Comparison of ENCODE assay signal across 1 cellular context in genomic region chr7:130912910-130913720, GRCh38.
TF ChIP-seq lines count a peak whose summit lies in the region.

No MANE protein-coding gene starts in this region.

TF ChIP-seq in K562, 482 proteins besides CTCF, POLR2A, EP300 and RAD21 (continued from another document and continues in another):
- TF ChIP-seq TAF1 (IDR thresholded peaks at IDR 0.05; ENCODE audit: control insufficient read depth, extremely low read depth, insufficient read depth, low read length, severe bottlenecking) = peak; percentile 2
- no peak for TF ChIP-seq ZNF354B (CRISPR knock-in tag; IDR thresholded peaks at IDR 0.05)
- TF ChIP-seq FOXO4 (CRISPR knock-in tag; IDR thresholded peaks at IDR 0.05) = no peak
- no peak for TF ChIP-seq PRDM10 (IDR thresholded peaks at IDR 0.05; ENCODE audit: partially characterized antibody)
- TF ChIP-seq RBBP5 (IDR thresholded peaks at IDR 0.05; ENCODE audit: borderline replicate concordance, insufficient read depth, low read length, poor library complexity, severe bottlenecking) = no peak
- TF ChIP-seq ZMIZ1 (IDR thresholded peaks at IDR 0.05; ENCODE audit: low read depth in 2 of 2, low read length in 2 of 2) = no peak
- no peak for TF ChIP-seq ZFX (CRISPR knock-in tag; IDR thresholded peaks at IDR 0.05)
- TF ChIP-seq SRF (CRISPR knock-in tag; IDR thresholded peaks at IDR 0.05) = no peak
- peak; percentile 45 for TF ChIP-seq EGR1 (conservative IDR thresholded peaks at IDR 0.05)
- no peak for TF ChIP-seq ZNF512 (tag; IDR thresholded peaks at IDR 0.05)
- TF ChIP-seq C11orf30 (IDR thresholded peaks at IDR 0.05; ENCODE audit: low read depth) = no peak
- peak; percentile 39; the same call in 1 of the 2 replicates for TF ChIP-seq MEF2D (tag; conservative IDR thresholded peaks at IDR 0.05; ENCODE audit: low read depth)
- TF ChIP-seq TGIF2 (CRISPR knock-in tag; IDR thresholded peaks at IDR 0.05) = no peak
- no peak for TF ChIP-seq TRIM24 (IDR thresholded peaks at IDR 0.05)
- peak; percentile 87; the same call in 1 of the 2 replicates for TF ChIP-seq ZNF395 (CRISPR knock-in tag; IDR thresholded peaks at IDR 0.05)
- peak; percentile 49 for TF ChIP-seq TAF7 (tag; IDR thresholded peaks at IDR 0.05)
- no peak for TF ChIP-seq NFE2 (IDR thresholded peaks at IDR 0.05; ENCODE audit: low read depth)
- peak; percentile 30; the same call in 1 of the 2 replicates for TF ChIP-seq NCOA6 (IDR thresholded peaks at IDR 0.05)
- no peak for TF ChIP-seq FOXJ2 (tag; IDR thresholded peaks at IDR 0.05)
- TF ChIP-seq RBM25 (IDR thresholded peaks at IDR 0.05; ENCODE audit: low read depth, low read length, severe bottlenecking) = no peak
- 0 out of 2 replicates have a peak, but pooled peaks have one; percentile 19 for TF ChIP-seq HMBOX1 (IDR thresholded peaks at IDR 0.05)
- TF ChIP-seq CHD7 (IDR thresholded peaks at IDR 0.05; ENCODE audit: low read depth, low read length) = no peak
- TF ChIP-seq ZBTB5 (IDR thresholded peaks at IDR 0.05) = no peak
- no peak for TF ChIP-seq KDM5B (IDR thresholded peaks at IDR 0.05; ENCODE audit: insufficient replicate concordance, low read depth, low read length)
